Comparison of ENCODE assay signal across 8 cellular contexts in genomic region chr5:151151793-151152192, GRCh38. TPM values are rescaled to one million over a fixed set of nuclear protein-coding genes. Genes with fewer than 3 reads are reported as not detected.
A peak's percentile ranks its signal among the peaks of the same experiment; 100 is the strongest.
DNase-seq lines count a peak whose midpoint lies in the region; ATAC-seq and TF ChIP-seq lines count a peak whose summit lies in the region.

No MANE protein-coding gene starts in this region.

- DNase-seq in activated CD8-positive, alpha-beta T cell treated with anti-CD3 and anti-CD28 coated beads for 36 hours: peak; percentile 83
- peak; percentile 33 for DNase-seq in iris pigment epithelial cell (ENCODE audit: low read depth)
- peak; percentile 58 for DNase-seq in stromal cell of bone marrow (ENCODE audit: low read depth)
- DNase-seq in NCI-H510A treated with DMSO at 0.1 percent for 48 hours (lab: John Stamatoyannopoulos, UW): no peak
- no peak for DNase-seq in G401 (ENCODE audit: low spot score)
- no peak for DNase-seq in cerebellar cortex (ENCODE audit: low spot score)

- in situ Hi-C loops in G401 (cut with HindIII; ENCODE audit: low sequenced_read_pairs): no loop called here

- CTCF ChIA-PET in activated CD8-positive, alpha-beta T cell treated with anti-CD3 and anti-CD28 coated beads for 36 hours (lab: Charles Lee): interaction anchor here (3.0 to 8.3 kb wide), 4 partner anchors 13 to 36 kb away, joined by 12 to 114 read pairs (median 56); no protein-coding TSS in a partner anchor

- no peak for TF ChIP-seq CTCF in activated CD8-positive, alpha-beta T cell treated with anti-CD3 and anti-CD28 coated beads for 36 hours (IDR thresholded peaks at IDR 0.05)

- peaks cover 60% of the 10 kb centered on the region for H3K36me3 Mint-ChIP-seq in activated CD8-positive, alpha-beta T cell treated with anti-CD3 and anti-CD28 coated beads for 36 hours (ENCODE audit: low read depth)

- H3K27ac Mint-ChIP-seq in activated CD8-positive, alpha-beta T cell treated with anti-CD3 and anti-CD28 coated beads for 36 hours: peak overlapping the region; percentile 89

- peak; percentile 35 for ATAC-seq in GM18499 (IDR thresholded peaks at IDR 0.05; ENCODE audit: insufficient read depth, unreplicated experiment)
- peak; percentile 52 for ATAC-seq in HG02870 (IDR thresholded peaks at IDR 0.05; ENCODE audit: unreplicated experiment)
- ATAC-seq in activated CD8-positive, alpha-beta T cell treated with anti-CD3 and anti-CD28 coated beads for 36 hours: peak; percentile 42

- POLR2A ChIA-PET in activated CD8-positive, alpha-beta T cell treated with anti-CD3 and anti-CD28 coated beads for 36 hours (lab: Charles Lee): interaction anchor here (1.3 to 5.0 kb wide), 3 partner anchors 11 to 62 kb away, joined by 4 to 36 read pairs (median 6); no protein-coding TSS in a partner anchor

- H3K9me3 Mint-ChIP-seq in activated CD8-positive, alpha-beta T cell treated with anti-CD3 and anti-CD28 coated beads for 36 hours: no peaks in the 10 kb centered on the region

- peaks cover 82% of the 10 kb centered on the region for H3K4me1 Mint-ChIP-seq in activated CD8-positive, alpha-beta T cell treated with anti-CD3 and anti-CD28 coated beads for 36 hours (ENCODE audit: low read depth)

- intact Hi-C loops in activated CD8-positive, alpha-beta T cell treated with anti-CD3 and anti-CD28 coated beads for 36 hours (cut with micrococcal nuclease): loop anchor here (5.0 kb wide), 1 partner anchor 69 kb away; the partner anchor contains the start of gene TNIP1

- H3K4me3 Mint-ChIP-seq in activated CD8-positive, alpha-beta T cell treated with anti-CD3 and anti-CD28 coated beads for 36 hours: peak overlapping the region; percentile 49

- no peaks in the 10 kb centered on the region for H3K27me3 Mint-ChIP-seq in activated CD8-positive, alpha-beta T cell treated with anti-CD3 and anti-CD28 coated beads for 36 hours

RNA-seq across cellular contexts. Expression of gene ANXA6, which starts 5.8 kb away (rescaled TPM):
- total RNA-seq in activated CD8-positive, alpha-beta T cell treated with anti-CD3 and anti-CD28 coated beads for 36 hours: 100 to 1,000 TPM; 328 to 336 TPM
- 299 and 371 TPM in 2 replicates for total RNA-seq in G401 (2014; rRNA removed; shearing (Covaris generic))

Comparison
In these comparisons a context has a peak if more than half of its experiments do, and no peak if none do; other contexts are left out.
1. DNase-seq: peak in activated CD8-positive, alpha-beta T cell treated with anti-CD3 and anti-CD28 coated beads for 36 hours (single experiment), iris pigment epithelial cell (single experiment) and stromal cell of bone marrow (single experiment); none in NCI-H510A treated with DMSO at 0.1 percent for 48 hours (single experiment), G401 (single experiment) and cerebellar cortex (single experiment).
2. Peak in every context shown above with its lines, with median percentiles within 50 percentile points of each other: ATAC-seq.